ENCODE assay signal across 26 cellular contexts in the genomic region with DNA sequence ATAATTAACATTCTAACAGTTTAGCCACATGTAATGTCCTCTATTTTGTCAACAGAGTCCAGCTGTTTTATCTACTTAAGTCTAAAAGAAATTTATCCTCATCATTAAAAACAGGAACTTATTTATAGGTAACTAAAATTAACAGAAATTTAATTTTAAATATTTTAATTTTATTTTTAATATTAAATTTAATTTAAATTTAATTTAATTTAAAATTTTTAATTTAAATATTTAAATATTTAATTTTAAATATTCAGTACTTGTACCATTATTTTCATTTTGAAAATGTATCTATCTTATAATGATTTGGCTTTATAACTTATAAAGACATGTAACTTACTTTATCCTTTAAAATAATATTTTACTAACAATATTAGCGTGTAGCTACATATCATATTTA. TPM values are rescaled to one million over a fixed set of nuclear protein-coding genes. Genes with fewer than 3 reads are reported as not detected.
"Had no signal": no experiment of that assay in that cellular context is flagged by ENCODE, and none has a peak within 500 bp of the region (broad histone marks: within the 10 kb centered on the region; RNA-seq: fewer than 3 reads in every experiment).

No MANE protein-coding gene starts in this region.

- H3K4me1 ChIP-seq: colonic mucosa, right atrium auricular region, suprapubic skin, thyroid gland had no signal

- ATAC-seq: esophagus mucosa; gastrocnemius medialis; left colon; naive thymus-derived CD4-positive, alpha-beta T cell had no signal

- H3K9me3 ChIP-seq: colonic mucosa, gastrocnemius medialis, neutrophil, right atrium auricular region, suprapubic skin, thyroid gland had no signal

- H3K27me3 ChIP-seq: colonic mucosa, gastrocnemius medialis, neutrophil, right atrium auricular region, suprapubic skin, thyroid gland had no signal

- DNase-seq: cerebellar nuclear complex; colonic mucosa; effector CD4-positive, alpha-beta T cell; endodermal cell; gastrocnemius medialis; immature natural killer cell; left colon; mammary epithelial cell; naive thymus-derived CD4-positive, alpha-beta T cell; nephron progenitor cell; stimulated activated CD4-positive, alpha-beta T cell treated with anti-CD3 and anti-CD28 coated beads, Interleukin-2, amount 100 ng/mL, for 48 hours; stimulated activated naive CD4-positive, alpha-beta T cell treated with Interleukin-2 at 50 U/mL for 16 hours; thyroid gland had no signal

- H3K4me3 ChIP-seq: colonic mucosa, gastrocnemius medialis, right atrium auricular region, smooth muscle cell, suprapubic skin, thyroid gland had no signal

- FAIRE-seq: urothelium cell line had no signal

- H3K27ac ChIP-seq: colonic mucosa, gastrocnemius medialis, neutrophil, suprapubic skin, thyroid gland had no signal

- H3K4me2 ChIP-seq: smooth muscle cell had no signal

- H3K36me3 ChIP-seq: colonic mucosa, gastrocnemius medialis, neutrophil, right atrium auricular region, suprapubic skin, thyroid gland had no signal

RNA-seq across cellular contexts. Expression of gene GPR22, which starts 1.0 kb away (rescaled TPM):
- total RNA-seq: dermis microvascular lymphatic vessel endothelial cell; endodermal cell; esophagus mucosa; fibroblast of lung; gastrocnemius medialis; kidney epithelial cell; left colon; lower leg skin; mesenteric fat pad; naive thymus-derived CD4-positive, alpha-beta T cell; osteocyte; posterior vena cava; smooth muscle cell; suprapubic skin; thyroid gland had no signal
- polyA plus RNA-seq: fibroblast of lung, mammary epithelial cell had no signal
